ENCODE assay signal across 8 cellular contexts in genomic region chr18:46915800-46916550, GRCh38. TPM values are rescaled to one million over a fixed set of nuclear protein-coding genes. Genes with fewer than 3 reads are reported as not detected.
A peak's percentile ranks its signal among the peaks of the same experiment; 100 is the strongest.
DNase-seq lines count a peak whose midpoint lies in the region; ATAC-seq lines count a peak whose summit lies in the region.

No MANE protein-coding gene starts in this region.

- no peaks in the 10 kb centered on the region for H3K27me3 Mint-ChIP-seq in IgD-negative memory B cell
- H3K27me3 Mint-ChIP-seq in central memory CD8-positive, alpha-beta T cell: no peaks in the 10 kb centered on the region
- no peaks in the 10 kb centered on the region for H3K27me3 Mint-ChIP-seq in naive thymus-derived CD8-positive, alpha-beta T cell

- H3K9me3 Mint-ChIP-seq in IgD-negative memory B cell: peaks cover 0 to 2% (median 0%) of the 10 kb centered on the region in 3 donors
- no peaks in the 10 kb centered on the region for H3K9me3 Mint-ChIP-seq in central memory CD8-positive, alpha-beta T cell
- no peaks in the 10 kb centered on the region for H3K9me3 Mint-ChIP-seq in naive thymus-derived CD8-positive, alpha-beta T cell

- POLR2A ChIA-PET in naive thymus-derived CD8-positive, alpha-beta T cell (lab: Charles Lee): no interaction called here

- H3K4me2 ChIP-seq in BLaER1 treated with 17β-estradiol and CSF1 and Interleukin-3, amounts not matched to agents 10 nM and 100 nM: peak overlapping the region; percentile 81 to 97 (median 92)

- H3K4me1 Mint-ChIP-seq in IgD-negative memory B cell: peaks cover 12 to 37% (median 28%) of the 10 kb centered on the region in 3 donors
- H3K4me1 Mint-ChIP-seq in central memory CD8-positive, alpha-beta T cell: peaks cover 40% of the 10 kb centered on the region
- H3K4me1 Mint-ChIP-seq in naive thymus-derived CD8-positive, alpha-beta T cell: peaks cover 18 to 59% (median 51%) of the 10 kb centered on the region in 4 donors

- no peak for DNase-seq in central memory CD8-positive, alpha-beta T cell (ENCODE audit: low spot score in 2 of 2)
- DNase-seq in naive thymus-derived CD8-positive, alpha-beta T cell: no peak
- DNase-seq in SK-N-DZ (ENCODE audit: low spot score): no peak
- no peak for DNase-seq in stimulated activated CD4-positive, alpha-beta T cell treated with anti-CD3 and anti-CD28 coated beads, Interleukin-12 subunit alpha, Interleukin-12 subunit beta, amount 100 ng/mL, for 4 hours

- peak overlapping the region; percentile 73 to 89 (median 84) for H3K4me3 ChIP-seq in BLaER1 treated with 17β-estradiol and CSF1 and Interleukin-3, amounts not matched to agents 10 nM and 100 nM

- peaks cover 0 to 20% (median 10%) of the 10 kb centered on the region in 11 experiments; a peak in 10 of 22 replicates for H3K36me3 ChIP-seq in BLaER1 treated with 17β-estradiol and CSF1 and Interleukin-3, amounts not matched to agents 10 nM and 100 nM

- H3K27me3 ChIP-seq in BLaER1 treated with 17β-estradiol and CSF1 and Interleukin-3, amounts not matched to agents 10 nM and 100 nM: no peaks in the 10 kb centered on the region

- ATAC-seq in central memory CD8-positive, alpha-beta T cell (replicated peaks; ENCODE audit: extremely low read depth, poor library complexity, severe bottlenecking): no peak
- ATAC-seq in naive thymus-derived CD8-positive, alpha-beta T cell: no peak
- ATAC-seq in HG02884 (IDR thresholded peaks at IDR 0.05; ENCODE audit: unreplicated experiment) (no peak), GM19324 (IDR thresholded peaks at IDR 0.05; ENCODE audit: low FRiP score, unreplicated experiment) (no peak)

- H3K9me3 ChIP-seq in BLaER1 treated with 17β-estradiol and CSF1 and Interleukin-3, amounts not matched to agents 10 nM and 100 nM (replicated peaks in 1 of 11): peaks cover 0 to 16% (median 12%) of the 10 kb centered on the region in 11 experiments; a peak in 13 of 22 replicates

- H4K20me1 ChIP-seq in BLaER1 treated with 17β-estradiol and CSF1 and Interleukin-3, amounts not matched to agents 10 nM and 100 nM: peaks cover 8 to 58% (median 43%) of the 10 kb centered on the region in 11 experiments; a peak in 19 of 22 replicates

- H3K4me1 ChIP-seq in BLaER1 treated with 17β-estradiol and CSF1 and Interleukin-3, amounts not matched to agents 10 nM and 100 nM: peaks cover 37 to 47% (median 42%) of the 10 kb centered on the region in 10 experiments

- H3K27ac Mint-ChIP-seq in IgD-negative memory B cell: peak overlapping the region; percentile 69 to 91 (median 87)
- H3K27ac Mint-ChIP-seq in central memory CD8-positive, alpha-beta T cell (ENCODE audit: low read depth): peak overlapping the region; percentile 80
- H3K27ac Mint-ChIP-seq in naive thymus-derived CD8-positive, alpha-beta T cell: peak overlapping the region; percentile 55 to 96 (median 92)

- peak overlapping the region; percentile 91 to 97 (median 95); a peak in 21 of 22 replicates for H3K27ac ChIP-seq in BLaER1 treated with 17β-estradiol and CSF1 and Interleukin-3, amounts not matched to agents 10 nM and 100 nM

- peak overlapping the region; percentile 87 to 99 (median 96) for H3K4me3 Mint-ChIP-seq in IgD-negative memory B cell
- peak overlapping the region; percentile 81 for H3K4me3 Mint-ChIP-seq in central memory CD8-positive, alpha-beta T cell
- H3K4me3 Mint-ChIP-seq in naive thymus-derived CD8-positive, alpha-beta T cell: peak overlapping the region; percentile 79 to 95 (median 92)

- peak overlapping the region; percentile 92 to 97 (median 95) for H3K9ac ChIP-seq in BLaER1 treated with 17β-estradiol and CSF1 and Interleukin-3, amounts not matched to agents 10 nM and 100 nM

- no peaks in the 10 kb centered on the region for H3K36me3 Mint-ChIP-seq in IgD-negative memory B cell
- peaks cover 7% of the 10 kb centered on the region for H3K36me3 Mint-ChIP-seq in central memory CD8-positive, alpha-beta T cell (ENCODE audit: insufficient read depth)
- H3K36me3 Mint-ChIP-seq in naive thymus-derived CD8-positive, alpha-beta T cell: peaks cover 0 to 2% (median 0%) of the 10 kb centered on the region in 3 donors

RNA-seq across cellular contexts. Expression of gene PIAS2, which starts 1.3 kb away (rescaled TPM):
- polyA plus RNA-seq in IgD-negative memory B cell: 15.8 TPM
- 10 to 100 TPM; 40.6 to 45.4 TPM for total RNA-seq in naive thymus-derived CD8-positive, alpha-beta T cell
- 10 to 100 TPM; 16.5 to 22.8 (median 20.7) TPM for polyA plus RNA-seq in naive thymus-derived CD8-positive, alpha-beta T cell
- 8.0 and 12.0 TPM in 2 replicates for polyA plus RNA-seq in SK-N-DZ (2014; cell fraction: cytosol; rRNA removed)
- 11.8 TPM in 2 replicates for polyA plus RNA-seq in SK-N-DZ (2014; cell fraction: nucleus; rRNA removed)

RNA-seq across cellular contexts. Expression of gene KATNAL2, which starts 1.4 kb away (rescaled TPM):
- polyA plus RNA-seq in IgD-negative memory B cell: 0.59 TPM
- total RNA-seq in naive thymus-derived CD8-positive, alpha-beta T cell: 1 to 10 TPM; 1.7 to 2.2 TPM
- 1 to 10 TPM in 1 of 3 donors, under 1 TPM in 2; 0.11 to 1.1 (median 0.72) TPM for polyA plus RNA-seq in naive thymus-derived CD8-positive, alpha-beta T cell
- 0.35 and 1.3 TPM in 2 replicates for polyA plus RNA-seq in SK-N-DZ (2014; cell fraction: cytosol; rRNA removed)
- 1.1 and 1.8 TPM in 2 replicates for polyA plus RNA-seq in SK-N-DZ (2014; cell fraction: nucleus; rRNA removed)
